ENCODE assay signal across 8 cellular contexts in the genomic region with DNA sequence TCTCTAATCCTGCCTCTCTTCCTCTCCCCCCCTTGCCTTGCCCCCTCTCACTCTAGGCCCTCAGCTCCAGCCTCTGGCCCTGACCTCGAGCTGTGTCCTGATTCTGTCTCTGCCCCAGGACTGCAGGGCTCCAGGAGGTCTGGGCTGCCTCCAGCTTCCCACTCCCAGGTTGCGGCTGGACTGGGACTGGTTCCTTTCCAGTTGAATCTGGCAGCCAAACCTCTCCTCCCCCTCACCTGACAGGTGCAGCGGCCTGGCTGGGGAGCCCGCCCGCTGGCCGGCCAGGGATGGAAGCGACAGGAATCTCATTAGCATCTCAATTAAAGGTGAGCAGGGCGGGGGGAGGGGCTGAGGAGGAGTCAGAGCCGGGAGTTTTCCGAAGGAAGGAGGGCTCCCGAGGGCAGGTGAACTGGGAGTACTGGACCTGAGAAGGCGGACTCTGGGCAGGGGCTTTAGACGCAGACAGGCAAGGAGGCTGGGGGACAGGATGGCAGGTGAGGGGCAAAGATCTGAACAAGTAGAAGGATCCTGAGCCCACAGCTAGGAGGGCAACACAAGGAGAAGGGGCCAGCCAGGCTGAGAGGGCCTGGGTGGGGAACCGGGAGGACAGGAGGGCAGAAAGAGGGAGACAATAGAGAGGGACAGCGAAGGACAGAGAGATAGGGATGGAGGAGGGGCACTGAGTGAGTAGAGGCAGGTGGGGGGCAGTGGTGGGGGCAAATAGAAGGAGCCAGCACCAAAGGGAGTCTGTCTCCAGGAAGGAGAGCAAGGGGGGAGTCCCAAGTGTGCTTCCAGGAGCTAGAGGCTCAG. TPM values are rescaled to one million over a fixed set of nuclear protein-coding genes. Genes with fewer than 3 reads are reported as not detected.
DNase-seq lines count a peak whose midpoint lies in the region; ATAC-seq and TF ChIP-seq lines count a peak whose summit lies in the region.

A gene (minus strand): TSS at position 295 of the 810 bp plus-strand sequence. CDS start 780 bp downstream, outside the sequence.

- no peaks in the 10 kb centered on the region for H3K36me3 Mint-ChIP-seq in activated naive CD4-positive, alpha-beta T cell treated with anti-CD3 and anti-CD28 coated beads for 36 hours (ENCODE audit: low read depth)

- H3K4me3 ChIP-seq in adipocyte (ENCODE audit: low read length) (peak within 1 kb of the TSS; percentile 63), lower leg skin (ENCODE audit: low read depth, poor library complexity, severe bottlenecking) (no peak within 1 kb of the TSS), upper lobe of right lung (peak within 1 kb of the TSS; percentile 52)

- H3K4me1 ChIP-seq in adipocyte (ENCODE audit: control insufficient read depth, insufficient read depth, low read length), result peaks cover 62% of the 10 kb centered on the region
- peaks cover 61% of the 10 kb centered on the region for H3K4me1 ChIP-seq in upper lobe of right lung

- intact Hi-C loops in activated naive CD4-positive, alpha-beta T cell treated with anti-CD3 and anti-CD28 coated beads for 36 hours (cut with micrococcal nuclease), result no loop called here
- intact Hi-C loops in lower leg skin (cut with DNase I; ENCODE audit: low total_unique reads), result loop anchor here (5.0 kb wide), 1 partner anchor 38 kb away; no protein-coding TSS in a partner anchor
- intact Hi-C loops in upper lobe of right lung (cut with DNase I), result loop anchor here (5.0 kb wide), 1 partner anchor 33 kb away; a partner anchor contains a TSS

- peak within 1 kb of the TSS; percentile 91 for H3K9ac ChIP-seq in adipocyte (ENCODE audit: low read length)

- H3K4me3 Mint-ChIP-seq in activated naive CD4-positive, alpha-beta T cell treated with anti-CD3 and anti-CD28 coated beads for 36 hours, result peak within 1 kb of the TSS; percentile 50

- H3K27ac Mint-ChIP-seq in activated naive CD4-positive, alpha-beta T cell treated with anti-CD3 and anti-CD28 coated beads for 36 hours, result peak within 1 kb of the TSS; percentile 51

- H3K27me3 Mint-ChIP-seq in activated naive CD4-positive, alpha-beta T cell treated with anti-CD3 and anti-CD28 coated beads for 36 hours (ENCODE audit: low read depth), result no peaks in the 10 kb centered on the region

- peak; percentile 57 for ATAC-seq in upper lobe of right lung

- 48 to 74% methylated on average over 15 of the region's 15 CpGs for WGBS in lower leg skin, 2 donors

- H3K36me3 ChIP-seq in adipocyte (ENCODE audit: control insufficient read depth, insufficient read depth, low read length, severe bottlenecking) (no peaks in the 10 kb centered on the region), upper lobe of right lung (no peaks in the 10 kb centered on the region)

- CTCF ChIA-PET in activated naive CD4-positive, alpha-beta T cell treated with anti-CD3 and anti-CD28 coated beads for 36 hours (lab: Charles Lee), result no interaction called here

- no peak for TF ChIP-seq CTCF in lower leg skin (IDR thresholded peaks at IDR 0.05)
- TF ChIP-seq CTCF in upper lobe of right lung (IDR thresholded peaks at IDR 0.05), result no peak
- TF ChIP-seq CTCF in GM10266 (IDR thresholded peaks at IDR 0.05; ENCODE audit: control insufficient read depth, insufficient read depth, low read depth, missing control alignments), result no peak

- H3K27ac ChIP-seq in upper lobe of right lung, result peak within 1 kb of the TSS; percentile 91

- no peak for DNase-seq in activated naive CD4-positive, alpha-beta T cell treated with anti-CD3 and anti-CD28 coated beads for 36 hours
- no peak for DNase-seq in activated naive CD4-positive, alpha-beta T cell treated with anti-CD3 and anti-CD28 coated beads, Interleukin-2, amount 50 U/mL, for 16 hours
- DNase-seq in adipocyte (ENCODE audit: low read depth), result no peak
- peak in 1 of 2 donors; percentile 88 for DNase-seq in lower leg skin (ENCODE audit: low spot score in 2 of 2)
- DNase-seq in upper lobe of right lung, result peak; percentile 92
- no peak for DNase-seq in LoVo (ENCODE audit: low spot score)
- no peak for DNase-seq in GM10266 (ENCODE audit: extremely low spot score)
- no peak for DNase-seq in activated CD4-positive, CD25-positive, alpha-beta regulatory T cell treated with anti-CD3 and anti-CD28 coated beads, Interleukin-2, amount 50 U/mL, for 72 hours

- H3K9me3 Mint-ChIP-seq in activated naive CD4-positive, alpha-beta T cell treated with anti-CD3 and anti-CD28 coated beads for 36 hours, result no peaks in the 10 kb centered on the region

- H3K9me3 ChIP-seq in adipocyte (ENCODE audit: control insufficient read depth, low read length), result no peaks in the 10 kb centered on the region
- H3K9me3 ChIP-seq in upper lobe of right lung, result no peaks in the 10 kb centered on the region

- no peaks in the 10 kb centered on the region for H3K27me3 ChIP-seq in adipocyte (replicated peaks; ENCODE audit: control insufficient read depth, insufficient read depth, low read length)
- H3K27me3 ChIP-seq in upper lobe of right lung, result no peaks in the 10 kb centered on the region

- peaks cover 41% of the 10 kb centered on the region for H3K4me1 Mint-ChIP-seq in activated naive CD4-positive, alpha-beta T cell treated with anti-CD3 and anti-CD28 coated beads for 36 hours (ENCODE audit: low read depth)

- no peak for TF ChIP-seq POLR2A in lower leg skin (IDR thresholded peaks at IDR 0.05)

RNA-seq across cellular contexts. Expression of the gene that starts here (rescaled TPM):
- under 1 TPM; 0.20 to 0.67 TPM for total RNA-seq in activated naive CD4-positive, alpha-beta T cell treated with anti-CD3 and anti-CD28 coated beads for 36 hours
- 100 to 1,000 TPM in 3 of 4 donors, 10 to 100 TPM in 1; 74.6 to 139 (median 119) TPM for total RNA-seq in lower leg skin
- total RNA-seq in upper lobe of right lung, result 199 TPM

Comparison
In these comparisons a context has a peak if more than half of its experiments do, and no peak if none do; other contexts are left out.
1. RNA of the gene that starts here (total RNA-seq): 199 TPM in upper lobe of right lung (single experiment) and 74.6 to 139 TPM in lower leg skin; 0.20 to 0.67 TPM in activated naive CD4-positive, alpha-beta T cell treated with anti-CD3 and anti-CD28 coated beads for 36 hours; every median in the first group is over 10 times any median in the second.